In the genomic region with DNA sequence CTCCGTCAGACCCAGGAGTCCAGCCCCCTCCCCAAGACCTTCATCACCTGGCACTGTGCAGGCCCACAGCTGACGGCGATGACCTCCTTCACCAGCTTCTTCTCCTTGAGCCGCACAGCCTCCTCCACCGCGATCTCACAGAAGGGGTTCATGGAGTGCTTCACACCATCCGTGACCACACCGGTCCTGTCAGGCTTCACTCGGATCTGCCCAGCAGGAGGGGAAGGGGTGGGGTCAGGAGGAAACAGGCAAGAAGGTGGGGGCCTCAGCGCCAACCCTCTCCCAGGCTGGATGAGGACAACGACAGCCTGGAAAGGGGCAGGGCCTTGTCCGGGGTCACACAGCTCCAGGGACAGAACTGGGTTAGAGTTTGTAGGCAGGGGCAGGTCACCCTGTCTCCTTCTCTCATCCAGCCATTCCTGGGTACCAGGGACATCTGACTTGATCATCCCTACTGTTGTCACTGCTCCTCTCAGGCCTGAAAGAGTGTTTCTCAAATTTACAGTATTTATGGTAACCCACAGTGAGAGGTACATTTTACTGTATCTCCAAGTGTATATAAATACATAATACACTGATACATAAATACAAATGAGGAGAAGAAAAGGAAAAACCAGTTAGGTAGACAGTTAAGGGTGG, we compare ENCODE assay signal across 1 cellular context.
A peak's percentile ranks its signal among the peaks of the same experiment; 100 is the strongest.
TF ChIP-seq lines count a peak whose summit lies in the region.

No MANE protein-coding gene starts in this region.

TF ChIP-seq in HepG2, 621 proteins besides CTCF, POLR2A, EP300 and RAD21 (continued from another document):
- no peak for TF ChIP-seq RNF219 (CRISPR knock-in tag; IDR thresholded peaks at IDR 0.05)
- no peak for TF ChIP-seq AKAP8 (CRISPR knock-in tag; IDR thresholded peaks at IDR 0.05)
- TF ChIP-seq STAT5B (CRISPR knock-in tag; IDR thresholded peaks at IDR 0.05), result no peak
- no peak for TF ChIP-seq ZNF33A (CRISPR knock-in tag; IDR thresholded peaks at IDR 0.05; ENCODE audit: borderline replicate concordance)
- peak; percentile 82; the same call in 1 of the 2 replicates for TF ChIP-seq KLF12 (CRISPR knock-in tag; IDR thresholded peaks at IDR 0.05; ENCODE audit: borderline replicate concordance)
- TF ChIP-seq ZFP1 (CRISPR knock-in tag; IDR thresholded peaks at IDR 0.05), result no peak
- TF ChIP-seq KAT8 (CRISPR knock-in tag; IDR thresholded peaks at IDR 0.05), result no peak
- TF ChIP-seq KDM5A (IDR thresholded peaks at IDR 0.05; ENCODE audit: borderline replicate concordance, low read length), result no peak; the same call in 1 of the 2 replicates
- no peak for TF ChIP-seq ONECUT2 (CRISPR knock-in tag; IDR thresholded peaks at IDR 0.05)
- no peak for TF ChIP-seq ZNF180 (CRISPR knock-in tag; IDR thresholded peaks at IDR 0.05; ENCODE audit: borderline replicate concordance, low read depth)
- no peak for TF ChIP-seq JUN (CRISPR knock-in tag; IDR thresholded peaks at IDR 0.05)
- no peak for TF ChIP-seq ATF6 (CRISPR knock-in tag; conservative IDR thresholded peaks at IDR 0.05)
- TF ChIP-seq ZSCAN12 (CRISPR knock-in tag; IDR thresholded peaks at IDR 0.05), result no peak
- TF ChIP-seq U2AF1 (optimal IDR thresholded peaks at IDR 0.05; ENCODE audit: low read depth, low read length), result no peak
- no peak for TF ChIP-seq ZNF207 (IDR thresholded peaks at IDR 0.05; ENCODE audit: borderline replicate concordance)
- no peak for TF ChIP-seq HNF4A (CRISPR knock-in tag; IDR thresholded peaks at IDR 0.05)
- no peak for TF ChIP-seq SMARCC2 (IDR thresholded peaks at IDR 0.05)
- TF ChIP-seq CBX1 (IDR thresholded peaks at IDR 0.05; ENCODE audit: low read depth), result no peak
- no peak for TF ChIP-seq SOX6 (IDR thresholded peaks at IDR 0.05)
- no peak for TF ChIP-seq SOX6 (CRISPR knock-in tag; IDR thresholded peaks at IDR 0.05)
- TF ChIP-seq ZNF260 (CRISPR knock-in tag; IDR thresholded peaks at IDR 0.05; ENCODE audit: borderline replicate concordance, low read depth), result no peak
- TF ChIP-seq, protein P1, sequence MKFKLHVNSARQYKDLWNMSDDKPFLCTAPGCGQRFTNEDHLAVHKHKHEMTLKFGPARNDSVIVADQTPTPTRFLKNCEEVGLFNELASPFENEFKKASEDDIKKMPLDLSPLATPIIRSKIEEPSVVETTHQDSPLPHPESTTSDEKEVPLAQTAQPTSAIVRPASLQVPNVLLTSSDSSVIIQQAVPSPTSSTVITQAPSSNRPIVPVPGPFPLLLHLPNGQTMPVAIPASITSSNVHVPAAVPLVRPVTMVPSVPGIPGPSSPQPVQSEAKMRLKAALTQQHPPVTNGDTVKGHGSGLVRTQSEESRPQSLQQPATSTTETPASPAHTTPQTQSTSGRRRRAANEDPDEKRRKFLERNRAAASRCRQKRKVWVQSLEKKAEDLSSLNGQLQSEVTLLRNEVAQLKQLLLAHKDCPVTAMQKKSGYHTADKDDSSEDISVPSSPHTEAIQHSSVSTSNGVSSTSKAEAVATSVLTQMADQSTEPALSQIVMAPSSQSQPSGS (CRISPR knock-in tag; IDR thresholded peaks at IDR 0.05), result no peak
- no peak for TF ChIP-seq MATR3 (CRISPR knock-in tag; IDR thresholded peaks at IDR 0.05)
- no peak for TF ChIP-seq ZNF841 (CRISPR knock-in tag; IDR thresholded peaks at IDR 0.05; ENCODE audit: borderline replicate concordance)
- TF ChIP-seq, protein P2, sequence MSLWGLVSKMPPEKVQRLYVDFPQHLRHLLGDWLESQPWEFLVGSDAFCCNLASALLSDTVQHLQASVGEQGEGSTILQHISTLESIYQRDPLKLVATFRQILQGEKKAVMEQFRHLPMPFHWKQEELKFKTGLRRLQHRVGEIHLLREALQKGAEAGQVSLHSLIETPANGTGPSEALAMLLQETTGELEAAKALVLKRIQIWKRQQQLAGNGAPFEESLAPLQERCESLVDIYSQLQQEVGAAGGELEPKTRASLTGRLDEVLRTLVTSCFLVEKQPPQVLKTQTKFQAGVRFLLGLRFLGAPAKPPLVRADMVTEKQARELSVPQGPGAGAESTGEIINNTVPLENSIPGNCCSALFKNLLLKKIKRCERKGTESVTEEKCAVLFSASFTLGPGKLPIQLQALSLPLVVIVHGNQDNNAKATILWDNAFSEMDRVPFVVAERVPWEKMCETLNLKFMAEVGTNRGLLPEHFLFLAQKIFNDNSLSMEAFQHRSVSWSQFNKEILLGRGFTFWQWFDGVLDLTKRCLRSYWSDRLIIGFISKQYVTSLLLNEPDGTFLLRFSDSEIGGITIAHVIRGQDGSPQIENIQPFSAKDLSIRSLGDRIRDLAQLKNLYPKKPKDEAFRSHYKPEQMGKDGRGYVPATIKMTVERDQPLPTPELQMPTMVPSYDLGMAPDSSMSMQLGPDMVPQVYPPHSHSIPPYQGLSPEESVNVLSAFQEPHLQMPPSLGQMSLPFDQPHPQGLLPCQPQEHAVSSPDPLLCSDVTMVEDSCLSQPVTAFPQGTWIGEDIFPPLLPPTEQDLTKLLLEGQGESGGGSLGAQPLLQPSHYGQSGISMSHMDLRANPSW (CRISPR knock-in tag; IDR thresholded peaks at IDR 0.05; ENCODE audit: borderline replicate concordance), result no peak
- TF ChIP-seq ZBTB21 (CRISPR knock-in tag; IDR thresholded peaks at IDR 0.05), result no peak
- 0 out of 2 replicates have a peak, but pooled peaks have one; percentile 55 for TF ChIP-seq ZNF605 (CRISPR knock-in tag; IDR thresholded peaks at IDR 0.05)
- TF ChIP-seq ZFP36L2 (CRISPR knock-in tag; IDR thresholded peaks at IDR 0.05), result no peak
- peak; percentile 88 for TF ChIP-seq POLR2G (IDR thresholded peaks at IDR 0.05; ENCODE audit: low read depth, low read length)
TF ChIP-seq in HepG2: peak in this region for 112.
